Comparison of ENCODE assay signal across 20 cellular contexts in the genomic region with DNA sequence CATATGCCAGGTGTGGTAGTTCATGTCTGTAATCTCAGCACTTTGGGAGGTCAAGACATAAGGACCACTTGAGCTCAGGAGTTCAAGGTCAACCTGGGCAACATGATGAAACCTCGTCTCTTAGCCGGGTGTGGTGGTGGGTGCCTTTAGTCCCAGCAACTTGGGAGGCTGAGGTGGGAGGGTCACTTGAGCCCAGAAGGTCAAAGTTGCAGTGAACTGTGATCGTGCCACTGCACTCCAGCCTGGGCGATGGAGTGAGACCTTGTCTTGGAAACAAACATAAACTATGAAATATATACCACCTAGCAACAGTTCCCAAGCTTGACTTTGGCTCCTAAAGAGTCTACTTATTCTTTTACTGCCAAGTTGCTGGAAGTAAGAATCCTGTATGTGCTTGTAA. TPM values are rescaled to one million over a fixed set of nuclear protein-coding genes. Genes with fewer than 3 reads are reported as not detected.
A peak's percentile ranks its signal among the peaks of the same experiment; 100 is the strongest.
DNase-seq lines count a peak whose midpoint lies in the region; ATAC-seq, FAIRE-seq and TF ChIP-seq lines count a peak whose summit lies in the region.
"Had no signal": no experiment of that assay in that cellular context is flagged by ENCODE, and none has a peak within 500 bp of the region (broad histone marks: within the 10 kb centered on the region; RNA-seq: fewer than 3 reads in every experiment).

No MANE protein-coding gene starts in this region.

- H3K9me3 ChIP-seq in K562 (replicated peaks; ENCODE audit: control insufficient read depth, insufficient read depth, low read depth, low read length) (no peaks in the 10 kb centered on the region), HepG2 (ENCODE audit: low read length) (no peaks in the 10 kb centered on the region), skeletal muscle tissue (ENCODE audit: control insufficient read depth in 3 of 3, low read length in 3 of 3) (no peaks in the 10 kb centered on the region)

- POLR2A ChIA-PET in K562 (lab: Yijun Ruan, JAX) = no interaction called here
- POLR2A ChIA-PET in HepG2 (lab: Yijun Ruan, JAX) = no interaction called here

- CTCF ChIA-PET in K562 (lab: Yijun Ruan, JAX; ENCODE audit: low intra/inter-chr PET ratio) = no interaction called here
- CTCF ChIA-PET in HepG2 (lab: Yijun Ruan, JAX; ENCODE audit: low intra/inter-chr PET ratio, low total read pairs) = no interaction called here

- H3K9ac ChIP-seq in K562 (ENCODE audit: insufficient read depth in 1 of 2, low read depth in 2 of 2, low read length in 2 of 2) (no peak overlapping the region), HepG2 (ENCODE audit: insufficient read depth, low read depth, low read length) (no peak overlapping the region), skeletal muscle tissue (ENCODE audit: low read depth in 1 of 3, low read length in 3 of 3) (peak overlapping the region in 1 of 3 donors; percentile 8)
- H3K9ac ChIP-seq: GM23248 had no signal

- no peaks in the 10 kb centered on the region for H3K9me1 ChIP-seq in K562 (ENCODE audit: control insufficient read depth, insufficient read depth, low read length)

- intact Hi-C loops in Right ventricle myocardium inferior (cut with DNase I) = no loop called here
- intact Hi-C loops in left cardiac atrium (cut with DNase I) = no loop called here
- intact Hi-C loops in K562 (cut with micrococcal nuclease) = no loop called here
- intact Hi-C loops in HepG2 (cut with micrococcal nuclease; ENCODE audit: unreplicated experiment) = loop anchor here (1.0 kb wide), 1 partner anchor 27 kb away; no protein-coding TSS in a partner anchor

- FAIRE-seq in K562 (lab: Jason Lieb, UNC) (no peak), HepG2 (lab: Jason Lieb, UNC) (no peak)

- no peak overlapping the region for H3K4me2 ChIP-seq in K562 (ENCODE audit: insufficient read depth, low read length)
- H3K4me2 ChIP-seq in HepG2 (ENCODE audit: low read depth, low read length) = no peak overlapping the region
- H3K4me2 ChIP-seq: PC-9 had no signal

- no peak for DNase-seq in Right ventricle myocardium inferior (ENCODE audit: missing footprints)
- no peak for DNase-seq in left cardiac atrium
- no peak for DNase-seq in K562 (ENCODE audit: extremely low read depth in 1 of 4, low spot score in 3 of 4)
- no peak for DNase-seq in HepG2 (ENCODE audit: low spot score)
- no peak for DNase-seq in activated naive CD4-positive, alpha-beta T cell (lab: John Stamatoyannopoulos, UW)
- no peak for DNase-seq in NCI-H345 treated with DMSO at 0.1 percent for 48 hours (lab: John Stamatoyannopoulos, UW; ENCODE audit: unreplicated experiment)
- DNase-seq: CD4-positive, CD25-positive, alpha-beta regulatory T cell; COR-L47; GF-D8; HCEC 1CT; KG1; NCI-H1417 treated with DMSO at 0.1 percent for 48 hours; NCI-H1930; NCI-H226; NCI-H524 treated with DMSO at 0.1 percent for 48 hours; PC-9 had no signal

- H4K20me1 ChIP-seq in K562 (replicated peaks; ENCODE audit: control insufficient read depth, insufficient read depth, low read length) (peaks cover 9% of the 10 kb centered on the region; the same call in 1 of the 2 replicates), HepG2 (ENCODE audit: insufficient read depth, low read length) (peaks cover 20% of the 10 kb centered on the region)

- no peak for TF ChIP-seq POLR2A in K562 (conservative IDR thresholded peaks at IDR 0.05)
- TF ChIP-seq POLR2A in HepG2 (IDR thresholded peaks at IDR 0.05; ENCODE audit: insufficient read depth in 1 of 2, low read depth in 2 of 2, low read length in 2 of 2) = no peak

- H3K4me3 ChIP-seq in K562 = no peak overlapping the region
- H3K4me3 ChIP-seq in HepG2 (replicated peaks in 1 of 3; ENCODE audit: insufficient read depth in 1 of 3, low read depth in 2 of 3, low read length in 3 of 3) = no peak overlapping the region
- no peak overlapping the region for H3K4me3 ChIP-seq in skeletal muscle tissue (ENCODE audit: low read length in 3 of 3)
- H3K4me3 ChIP-seq: GM23248, PC-9 had no signal

- 96% methylated on average over 4 of the region's 4 CpGs for WGBS in K562 (ENCODE audit: insufficient coverage, low coverage, missing lambda C conversion rate)
- WGBS in HepG2 (ENCODE audit: low lambda C conversion rate) = 89% methylated on average over 4 of the region's 4 CpGs

- in situ Hi-C loops in K562 (cut with MboI) (no loop called here), HepG2 (cut with HindIII; ENCODE audit: extremely low pct_ligation_motif_present, low pct_unique_long_range_greater_than_20kb) (no loop called here)

- no peak for TF ChIP-seq EP300 in K562 (IDR thresholded peaks at IDR 0.05; ENCODE audit: low read length)
- no peak for TF ChIP-seq EP300 in HepG2 (IDR thresholded peaks at IDR 0.05; ENCODE audit: low read depth in 2 of 2, low read length in 2 of 2)
- no peak for TF ChIP-seq EP300 in HepG2 (CRISPR knock-in tag; IDR thresholded peaks at IDR 0.05; ENCODE audit: borderline replicate concordance)

- 0 out of 3 replicates have a peak overlapping the region, but pooled peaks have one; percentile 4 for H3K27ac ChIP-seq in K562 (ENCODE audit: extremely low read depth, low read depth, low read length)
- no peak overlapping the region for H3K27ac ChIP-seq in HepG2 (ENCODE audit: extremely low read length, insufficient read depth, low read length)
- H3K27ac ChIP-seq in skeletal muscle tissue (ENCODE audit: low read depth, low read length) = peak overlapping the region; percentile 17
- H3K27ac ChIP-seq: 22Rv1, GM23248, PC-9 had no signal

- peaks cover 51% of the 10 kb centered on the region for H3K36me3 ChIP-seq in K562 (ENCODE audit: control insufficient read depth, insufficient read depth, low read length)
- peaks cover 0 to 25% of the 10 kb centered on the region in 2 experiments; a peak in 3 of 5 replicates for H3K36me3 ChIP-seq in HepG2 (replicated peaks in 1 of 2; ENCODE audit: control insufficient read depth in 1 of 2, insufficient read depth in 2 of 2, low read length in 2 of 2)
- H3K36me3 ChIP-seq in skeletal muscle tissue (ENCODE audit: control insufficient read depth in 3 of 3, insufficient read depth in 3 of 3, low read length in 3 of 3) = peaks cover 10 to 14% (median 12%) of the 10 kb centered on the region in 3 donors

- no peak for TF ChIP-seq RAD21 in K562 (CRISPR knock-in tag; conservative IDR thresholded peaks at IDR 0.05 in 1 of 2, IDR thresholded peaks at IDR 0.05 in 1 of 2)
- TF ChIP-seq RAD21 in HepG2 (CRISPR knock-in tag; IDR thresholded peaks at IDR 0.05) = no peak

- ATAC-seq in Right ventricle myocardium inferior (peak; percentile 33), left cardiac atrium (no peak), K562 (no peak), HepG2 (no peak), HG02885 (IDR thresholded peaks at IDR 0.05; ENCODE audit: poor library complexity, unreplicated experiment) (no peak)

- TF ChIP-seq CTCF in K562 (IDR thresholded peaks at IDR 0.05 in 2 of 3, conservative IDR thresholded peaks at IDR 0.05 in 1 of 3; ENCODE audit: insufficient read depth in 2 of 3, low read depth in 1 of 3, low read length in 3 of 3) = no peak
- TF ChIP-seq CTCF in HepG2 (CRISPR knock-in tag; IDR thresholded peaks at IDR 0.05) = no peak

- peaks cover 88% of the 10 kb centered on the region for H3K79me2 ChIP-seq in K562 (ENCODE audit: control insufficient read depth, insufficient read depth, low read length)
- H3K79me2 ChIP-seq in HepG2 (ENCODE audit: insufficient read depth, low read length) = peaks cover 65% of the 10 kb centered on the region

- BruUV-seq in K562 (replicated peaks; lab: Mats Ljungman, UMichigan) = no TSS peak
- BruUV-seq in HepG2 (replicated peaks; lab: Mats Ljungman, UMichigan) = no TSS peak

- no peaks in the 10 kb centered on the region for H3K27me3 ChIP-seq in K562 (ENCODE audit: control insufficient read depth in 2 of 2, insufficient read depth in 2 of 2, low read length in 2 of 2)
- H3K27me3 ChIP-seq in HepG2 (ENCODE audit: control insufficient read depth in 1 of 2, insufficient read depth in 2 of 2, low read length in 2 of 2) = no peaks in the 10 kb centered on the region
- H3K27me3 ChIP-seq in skeletal muscle tissue (ENCODE audit: control insufficient read depth in 3 of 3, insufficient read depth in 3 of 3, low read length in 3 of 3) = no peaks in the 10 kb centered on the region

- H3K4me1 ChIP-seq in K562 (replicated peaks in 1 of 2; ENCODE audit: control insufficient read depth in 2 of 2, insufficient read depth in 2 of 2, low read length in 2 of 2) (no peaks in the 10 kb centered on the region; a peak in 1 of 5 replicates), HepG2 (ENCODE audit: insufficient read depth, low read length) (peaks cover 4% of the 10 kb centered on the region; the same call in 1 of the 2 replicates), skeletal muscle tissue (ENCODE audit: control insufficient read depth in 3 of 3, insufficient read depth in 3 of 3, low read length in 3 of 3) (peaks cover 11 to 19% (median 19%) of the 10 kb centered on the region in 3 donors)

- H2AFZ ChIP-seq in K562 (ENCODE audit: low read depth, low read length) (no peak overlapping the region), HepG2 (ENCODE audit: low read length) (no peak overlapping the region)
- H2AFZ ChIP-seq: GM23248, PC-9 had no signal

RNA-seq across cellular contexts. Expression of a gene that starts 30.9 kb away (rescaled TPM):
- total RNA-seq in Right ventricle myocardium inferior (104 TPM), left cardiac atrium (100 to 1,000 TPM in 1 of 2 donors, 10 to 100 TPM in 1; 91.5 to 105 TPM), K562 (2014; rRNA removed) (43.2 and 47.0 TPM in 2 replicates), K562 (2014; rRNA removed; fragmentation: Illumina TruSeq; extraction: Trizol) (75.8 and 86.7 TPM in 2 replicates), K562 (2015; rRNA removed; fragmentation: Illumina TruSeq; extraction: Trizol) (72.8 and 76.3 TPM in 2 replicates), K562 (2021) (103 TPM in 2 replicates), HepG2 (2016; rRNA removed; fragmentation: Illumina TruSeq; extraction: Trizol) (77.8 and 80.5 TPM in 2 replicates), skeletal muscle tissue (218 TPM)
- 55.3 and 167 TPM in 2 replicates for total RNA-seq in K562 (2011; cell fraction: chromatin; rRNA removed; ENCODE audit: low replicate concordance)
- 36.9 and 42.2 TPM in 2 replicates for total RNA-seq in K562 (2011; cell fraction: nucleolus; rRNA removed)
- total RNA-seq in K562 (2011; cell fraction: nucleoplasm; rRNA removed) = 81.8 and 150 TPM in 2 replicates
- polyA plus RNA-seq in K562 (2011; rRNA removed) (50.8 and 60.2 TPM in 2 replicates), K562 (2014; fragmentation: Illumina TruSeq; extraction: Trizol) (58.7 and 61.8 TPM in 2 replicates), K562 (2014; fragmentation: Nextera tagmentation; extraction: Ambion mirVana) (10 to 100 TPM; 29.3 to 30.5 TPM), K562 (2014; rRNA removed) (28.1 and 38.1 TPM in 2 replicates), HepG2 (2011; rRNA removed) (14.6 and 17.3 TPM in 2 replicates)
- polyA plus RNA-seq in K562 (2011; cell fraction: cytosol; rRNA removed) = 10.6 and 17.9 TPM in 2 replicates
- 49.2 and 67.7 TPM in 2 replicates for polyA plus RNA-seq in K562 (2011; cell fraction: nucleus; rRNA removed)
- 27.4 and 29.4 TPM in 2 replicates for polyA plus RNA-seq in K562 (2012)
- 139 and 163 TPM in 2 replicates for polyA minus RNA-seq in K562 (2011; rRNA and poly(A)+ RNA removed)
- 48.4 and 56.2 TPM in 2 replicates for polyA minus RNA-seq in K562 (2011; cell fraction: cytosol; rRNA and poly(A)+ RNA removed)
- 102 and 133 TPM in 2 replicates for polyA minus RNA-seq in K562 (2011; cell fraction: nucleus; rRNA and poly(A)+ RNA removed)
- total RNA-seq in HepG2 (2016; cell fraction: cytosol; rRNA removed; fragmentation: Illumina TruSeq; extraction: Trizol; ENCODE audit: low read depth) = 111 and 115 TPM in 2 replicates
- 67.8 and 77.4 TPM in 2 replicates for total RNA-seq in HepG2 (2016; cell fraction: insoluble cytoplasmic fraction; rRNA removed; fragmentation: Illumina TruSeq; extraction: Trizol)
- total RNA-seq in HepG2 (2016; cell fraction: membrane; rRNA removed; fragmentation: Illumina TruSeq; extraction: Trizol) = 53.8 and 54.4 TPM in 2 replicates
- total RNA-seq in HepG2 (2016; cell fraction: nucleus; rRNA removed; fragmentation: Illumina TruSeq; extraction: Trizol) = 75.9 and 79.5 TPM in 2 replicates
- polyA plus RNA-seq in HepG2 (2011; cell fraction: cytosol; rRNA removed) = 5.3 and 9.2 TPM in 2 replicates
- 18.3 and 23.8 TPM in 2 replicates for polyA plus RNA-seq in HepG2 (2011; cell fraction: nucleus; rRNA removed)
- 30.0 and 35.7 TPM in 2 replicates for polyA plus RNA-seq in HepG2 (2012)
- 2.1 and 2.6 TPM in 2 replicates for polyA plus RNA-seq in HepG2 (2016; cell fraction: cytosol; fragmentation: Illumina TruSeq; extraction: Trizol; ENCODE audit: low read depth)
- polyA plus RNA-seq in HepG2 (2016; cell fraction: insoluble cytoplasmic fraction; fragmentation: Illumina TruSeq; extraction: Trizol; ENCODE audit: low read depth) = 57.5 and 58.1 TPM in 2 replicates
- 9.7 and 10.9 TPM in 2 replicates for polyA plus RNA-seq in HepG2 (2016; cell fraction: membrane; fragmentation: Illumina TruSeq; extraction: Trizol; ENCODE audit: low read depth)
- polyA plus RNA-seq in HepG2 (2016; cell fraction: nucleus; fragmentation: Illumina TruSeq; extraction: Trizol; ENCODE audit: insufficient read depth, low read depth) = 33.9 and 34.8 TPM in 2 replicates
- 46.8 and 107 TPM in 2 replicates for polyA minus RNA-seq in HepG2 (2011; rRNA and poly(A)+ RNA removed; ENCODE audit: low replicate concordance)
- 36.6 and 51.8 TPM in 2 replicates for polyA minus RNA-seq in HepG2 (2011; cell fraction: cytosol; rRNA and poly(A)+ RNA removed)
- polyA minus RNA-seq in HepG2 (2011; cell fraction: nucleus; rRNA and poly(A)+ RNA removed) = 188 and 210 TPM in 2 replicates
